19 cellular contexts compared by ENCODE assay signal in genomic region chr2:237407734-237408133, GRCh38. TPM values are rescaled to one million over a fixed set of nuclear protein-coding genes. Genes with fewer than 3 reads are reported as not detected.
DNase-seq lines count a peak whose midpoint lies in the region; ATAC-seq and TF ChIP-seq lines count a peak whose summit lies in the region.
"Had no signal": no experiment of that assay in that cellular context is flagged by ENCODE, and none has a peak within 500 bp of the region (broad histone marks: within the 10 kb centered on the region; RNA-seq: fewer than 3 reads in every experiment).

No MANE protein-coding gene starts in this region.

- TF ChIP-seq POLR2A in stomach (IDR thresholded peaks at IDR 0.05), result no peak

- no peak for TF ChIP-seq CTCF in HFFc6 (IDR thresholded peaks at IDR 0.05)
- no peak for TF ChIP-seq CTCF in chondrocyte (IDR thresholded peaks at IDR 0.05)
- TF ChIP-seq CTCF in stomach (IDR thresholded peaks at IDR 0.05), result no peak

- H3K4me1 ChIP-seq in muscle layer of colon (ENCODE audit: insufficient read depth, low read length), result peaks cover 56% of the 10 kb centered on the region
- peaks cover 0 to 54% (median 3%) of the 10 kb centered on the region in 4 donors for H3K4me1 ChIP-seq in stomach
- H3K4me1 ChIP-seq: pancreas had no signal

- H3K27ac ChIP-seq in muscle layer of colon (ENCODE audit: low read depth, low read length) (peak overlapping the region; percentile 25), stomach (peak overlapping the region in 4 of 5 donors; percentile 34 to 89 (median 65))
- H3K27ac ChIP-seq: pancreas had no signal

- WGBS in stomach, 5 donors, result 71 to 84% (median 81%) methylated on average over 4 of the region's 4 CpGs

- H3K4me3 ChIP-seq in muscle layer of colon (ENCODE audit: low read depth in 1 of 2, low read length in 2 of 2) (peak overlapping the region in 1 of 2 donors; percentile 36), stomach (no peak overlapping the region)
- H3K4me3 ChIP-seq: K562, pancreas had no signal

- H3K27ac Mint-ChIP-seq in HFFc6 (peak overlapping the region; percentile 89), chondrocyte (ENCODE audit: unreplicated experiment) (peak overlapping the region; percentile 92)
- H3K27ac Mint-ChIP-seq: activated CD4-positive, alpha-beta T cell treated with anti-CD3 and anti-CD28 coated beads, Interleukin-2, amount 10 ng/mL, durations not matched to agents 24 days and 14 days; stimulated activated naive B cell treated with anti-CD40 and anti-IgM and Interleukin-4, amounts not matched to agents 10 μg/mL and 1 μg/mL and 100 μg/mL, for 72 hours had no signal

- H3K9me3 ChIP-seq in muscle layer of colon (ENCODE audit: low read length), result no peaks in the 10 kb centered on the region
- H3K9me3 ChIP-seq in stomach, result no peaks in the 10 kb centered on the region
- H3K9me3 ChIP-seq: pancreas had no signal

- DNase-seq in HFFc6 (no peak), chondrocyte (ENCODE audit: low spot score) (no peak), stomach (no peak), cortex of kidney (lab: John Stamatoyannopoulos, UW) (no peak), activated gamma-delta T cell (lab: John Stamatoyannopoulos, UW) (no peak), epidermal melanocyte (ENCODE audit: insufficient read length, low spot score) (no peak)
- DNase-seq: activated CD4-positive, alpha-beta T cell treated with anti-CD3 and anti-CD28 coated beads, Interleukin-2, amount 10 ng/mL, durations not matched to agents 24 days and 14 days; activated effector memory CD4-positive, alpha-beta T cell treated with anti-CD3 and anti-CD28 coated beads, Interleukin-2, amount 50 U/mL, for 16 hours; amniotic stem cell; H9; MV-4-11; NCI-H2081; NCI-H524; pancreas; stimulated activated CD4-positive, alpha-beta T cell treated with anti-CD3 and anti-CD28 coated beads, Interleukin-15, amount 100 ng/mL, for 24 hours; stimulated activated naive B cell treated with anti-CD40 and anti-IgM and Interleukin-4, amounts not matched to agents 10 μg/mL and 1 μg/mL and 100 μg/mL, for 72 hours had no signal

- H3K27me3 ChIP-seq in muscle layer of colon (ENCODE audit: control insufficient read depth in 1 of 2, insufficient read depth in 2 of 2, low read length in 2 of 2) (no peaks in the 10 kb centered on the region), stomach (peaks cover 0 to 20% (median 0%) of the 10 kb centered on the region in 3 donors)
- H3K27me3 ChIP-seq: pancreas had no signal

- ATAC-seq in HG03521 (IDR thresholded peaks at IDR 0.05; ENCODE audit: unreplicated experiment), result no peak
- ATAC-seq: K562; stimulated activated naive B cell treated with anti-CD40 and anti-IgM and Interleukin-4, amounts not matched to agents 10 μg/mL and 1 μg/mL and 100 μg/mL, for 72 hours had no signal

- no peak for TF ChIP-seq EP300 in stomach (IDR thresholded peaks at IDR 0.05)

- peaks cover 4% of the 10 kb centered on the region; the same call in 1 of the 2 replicates for H3K9me3 Mint-ChIP-seq in HFFc6
- H3K9me3 Mint-ChIP-seq in chondrocyte (ENCODE audit: low read depth), result no peaks in the 10 kb centered on the region
- H3K9me3 Mint-ChIP-seq: activated CD4-positive, alpha-beta T cell treated with anti-CD3 and anti-CD28 coated beads, Interleukin-2, amount 10 ng/mL, durations not matched to agents 24 days and 14 days; H9; stimulated activated naive B cell treated with anti-CD40 and anti-IgM and Interleukin-4, amounts not matched to agents 10 μg/mL and 1 μg/mL and 100 μg/mL, for 72 hours had no signal

- intact Hi-C loops in stomach (cut with DNase I; ENCODE audit: low total_unique reads), result no loop called here

- H3K36me3 Mint-ChIP-seq in HFFc6 (ENCODE audit: low read depth) (peaks cover 85% of the 10 kb centered on the region), chondrocyte (ENCODE audit: low read depth) (peaks cover 7% of the 10 kb centered on the region)
- H3K36me3 Mint-ChIP-seq: stimulated activated naive B cell treated with anti-CD40 and anti-IgM and Interleukin-4, amounts not matched to agents 10 μg/mL and 1 μg/mL and 100 μg/mL, for 72 hours had no signal

- H3K27me3 Mint-ChIP-seq in HFFc6 (ENCODE audit: insufficient read depth) (peaks cover 18% of the 10 kb centered on the region), chondrocyte (ENCODE audit: low read depth) (no peaks in the 10 kb centered on the region)
- H3K27me3 Mint-ChIP-seq: activated CD4-positive, alpha-beta T cell treated with anti-CD3 and anti-CD28 coated beads, Interleukin-2, amount 10 ng/mL, durations not matched to agents 24 days and 14 days had no signal

- peak overlapping the region; percentile 82 for H3K4me3 Mint-ChIP-seq in HFFc6
- H3K4me3 Mint-ChIP-seq in chondrocyte (ENCODE audit: unreplicated experiment), result no peak overlapping the region
- H3K4me3 Mint-ChIP-seq: activated CD4-positive, alpha-beta T cell treated with anti-CD3 and anti-CD28 coated beads, Interleukin-2, amount 10 ng/mL, durations not matched to agents 24 days and 14 days; H9; stimulated activated naive B cell treated with anti-CD40 and anti-IgM and Interleukin-4, amounts not matched to agents 10 μg/mL and 1 μg/mL and 100 μg/mL, for 72 hours had no signal

- peaks cover 86% of the 10 kb centered on the region for H3K4me1 Mint-ChIP-seq in HFFc6 (ENCODE audit: low read depth)
- peaks cover 83% of the 10 kb centered on the region for H3K4me1 Mint-ChIP-seq in chondrocyte (ENCODE audit: low read depth)
- H3K4me1 Mint-ChIP-seq: stimulated activated naive B cell treated with anti-CD40 and anti-IgM and Interleukin-4, amounts not matched to agents 10 μg/mL and 1 μg/mL and 100 μg/mL, for 72 hours had no signal

- H3K9ac ChIP-seq in muscle layer of colon (ENCODE audit: low read length), result no peak overlapping the region

- H3K36me3 ChIP-seq in muscle layer of colon (ENCODE audit: insufficient read depth, low read length) (no peaks in the 10 kb centered on the region), stomach (no peaks in the 10 kb centered on the region)
- H3K36me3 ChIP-seq: pancreas had no signal

RNA-seq across cellular contexts. Expression of gene COL6A3, which starts 6.2 kb away (rescaled TPM):
- 100 to 1,000 TPM; 409 to 759 (median 458) TPM for total RNA-seq in HFFc6 (2021; fragmentation: NEBNext Ultra II Directional; extraction: Animal tissue kit (Norgen Biotek cat#: 25700))
- 250 to 264 TPM (median 264 TPM) in 3 replicates for total RNA-seq in chondrocyte
- 100 to 1,000 TPM; 105 to 411 (median 138) TPM for total RNA-seq in stomach
- 10 to 100 TPM in 2 of 3 donors, 1 to 10 TPM in 1; 9.3 to 23.3 (median 12.0) TPM for polyA plus RNA-seq in stomach
